Comparison of ENCODE assay signal across 28 cellular contexts in the genomic region with DNA sequence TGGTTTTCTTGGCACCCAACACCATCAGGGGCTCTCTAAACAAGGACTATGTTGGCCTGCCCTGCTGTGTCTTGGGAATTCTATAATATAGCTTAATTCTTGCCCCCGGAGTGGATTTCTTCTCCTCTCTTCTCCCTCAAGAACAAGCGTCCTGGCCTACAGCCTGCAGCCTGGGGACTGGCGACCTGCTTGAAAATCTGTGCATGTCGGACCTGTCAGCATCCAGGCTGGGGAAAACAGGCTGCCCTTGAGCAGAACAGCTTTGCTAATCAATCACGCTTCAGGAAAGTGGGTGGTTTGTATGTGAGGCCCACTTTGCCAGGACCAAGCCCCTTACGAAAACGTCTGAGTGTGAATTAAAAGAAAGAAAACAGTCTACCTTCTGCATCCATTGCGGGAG.
A peak's percentile ranks its signal among the peaks of the same experiment; 100 is the strongest.
DNase-seq lines count a peak whose midpoint lies in the region; ATAC-seq, FAIRE-seq and TF ChIP-seq lines count a peak whose summit lies in the region.
"Had no signal": no experiment of that assay in that cellular context is flagged by ENCODE, and none has a peak within 500 bp of the region (broad histone marks: within the 10 kb centered on the region; RNA-seq: fewer than 3 reads in every experiment).

No MANE protein-coding gene starts in this region.

- no peak for ATAC-seq in activated CD8-positive, alpha-beta memory T cell treated with anti-CD3 and anti-CD28 coated beads, Interleukin-2, amount 10 ng/mL, durations not matched to agents 7 days and 5 days
- ATAC-seq: activated CD4-positive, CD25-positive, alpha-beta regulatory T cell treated with anti-CD3 and anti-CD28 coated beads, Interleukin-2, amount 50 U/mL, for 24 hours; effector memory CD8-positive, alpha-beta T cell; gastroesophageal sphincter; right lobe of liver had no signal

- no peak for TF ChIP-seq CTCF in D721Med (IDR thresholded peaks at IDR 0.05; ENCODE audit: insufficient read depth, missing control alignments)
- no peak for TF ChIP-seq CTCF in nephron progenitor cell (IDR thresholded peaks at IDR 0.05)
- no peak for TF ChIP-seq CTCF in type B pancreatic cell (conservative IDR thresholded peaks at IDR 0.05)

- H3K27me3 Mint-ChIP-seq in activated CD8-positive, alpha-beta memory T cell treated with anti-CD3 and anti-CD28 coated beads, Interleukin-2, amount 10 ng/mL, durations not matched to agents 7 days and 5 days, result no peaks in the 10 kb centered on the region
- no peaks in the 10 kb centered on the region for H3K27me3 Mint-ChIP-seq in activated naive CD8-positive, alpha-beta T cell
- peaks cover 4% of the 10 kb centered on the region for H3K27me3 Mint-ChIP-seq in nephron progenitor cell (ENCODE audit: low read depth, poor library complexity)
- H3K27me3 Mint-ChIP-seq in type B pancreatic cell, result no peaks in the 10 kb centered on the region
- H3K27me3 Mint-ChIP-seq: effector memory CD8-positive, alpha-beta T cell had no signal

- peaks cover 66% of the 10 kb centered on the region for H3K4me1 Mint-ChIP-seq in activated CD8-positive, alpha-beta memory T cell treated with anti-CD3 and anti-CD28 coated beads, Interleukin-2, amount 10 ng/mL, durations not matched to agents 7 days and 5 days
- peaks cover 66% of the 10 kb centered on the region for H3K4me1 Mint-ChIP-seq in activated naive CD8-positive, alpha-beta T cell (ENCODE audit: low read depth)
- peaks cover 41% of the 10 kb centered on the region for H3K4me1 Mint-ChIP-seq in nephron progenitor cell
- peaks cover 6% of the 10 kb centered on the region for H3K4me1 Mint-ChIP-seq in type B pancreatic cell (ENCODE audit: unreplicated experiment)

- DNase-seq in activated CD8-positive, alpha-beta memory T cell treated with anti-CD3 and anti-CD28 coated beads, Interleukin-2, amount 10 ng/mL, durations not matched to agents 7 days and 5 days, result no peak
- DNase-seq in activated CD8-positive, alpha-beta memory T cell treated with anti-CD3 and anti-CD28 coated beads, Interleukin-2, amount 50 U/mL, for 48 hours, result no peak
- no peak for DNase-seq in D721Med (ENCODE audit: insufficient read length, low spot score)
- DNase-seq in nephron progenitor cell, result no peak
- no peak for DNase-seq in type B pancreatic cell (ENCODE audit: extremely low spot score, unreplicated experiment)
- no peak for DNase-seq in frontal cortex (ENCODE audit: low spot score in 2 of 2)
- no peak for DNase-seq in stimulated activated CD4-positive, alpha-beta T cell treated with anti-CD3 and anti-CD28 coated beads, Interleukin-12 subunit alpha, Interleukin-12 subunit beta, amount 100 ng/mL, for 4 hours
- DNase-seq: activated effector memory CD4-positive, alpha-beta T cell treated with anti-CD3 and anti-CD28 coated beads, Interleukin-2, amount 50 U/mL, for 16 hours; Calu3; effector memory CD8-positive, alpha-beta T cell; H7; islet precursor cell; Karpas-422; midbrain; NCI-H1694 treated with DMSO at 0.1 percent for 48 hours; NCI-H2171 treated with DMSO at 0.1 percent for 48 hours; NCI-H524; NK-92 treated with Interleukin-12 subunit alpha and Interleukin-12 subunit beta, amount 100 ng/mL, for 24 hours; PC-9; right lobe of liver; Right ventricle myocardium superior; stomach; transverse colon had no signal

- peak; percentile 38 for FAIRE-seq in D721Med (lab: Jason Lieb, UNC)
- FAIRE-seq in frontal cortex (lab: Jason Lieb, UNC), result no peak
- FAIRE-seq: A204.1, bronchial epithelial cell had no signal

- H3K27ac Mint-ChIP-seq in activated CD8-positive, alpha-beta memory T cell treated with anti-CD3 and anti-CD28 coated beads, Interleukin-2, amount 10 ng/mL, durations not matched to agents 7 days and 5 days, result peak overlapping the region; percentile 66
- peak overlapping the region; percentile 79 for H3K27ac Mint-ChIP-seq in activated naive CD8-positive, alpha-beta T cell
- H3K27ac Mint-ChIP-seq in nephron progenitor cell (peak overlapping the region; percentile 10), type B pancreatic cell (no peak overlapping the region)

- H3K4me3 Mint-ChIP-seq in activated CD8-positive, alpha-beta memory T cell treated with anti-CD3 and anti-CD28 coated beads, Interleukin-2, amount 10 ng/mL, durations not matched to agents 7 days and 5 days, result no peak overlapping the region
- no peak overlapping the region for H3K4me3 Mint-ChIP-seq in activated naive CD8-positive, alpha-beta T cell
- H3K4me3 Mint-ChIP-seq in nephron progenitor cell (no peak overlapping the region), type B pancreatic cell (no peak overlapping the region)
- H3K4me3 Mint-ChIP-seq: effector memory CD8-positive, alpha-beta T cell had no signal

- CTCF ChIA-PET in activated CD8-positive, alpha-beta memory T cell treated with anti-CD3 and anti-CD28 coated beads, Interleukin-2, amount 10 ng/mL, durations not matched to agents 7 days and 5 days (lab: Charles Lee), result interaction anchor here (10.6 kb wide), 1 partner anchor 116 kb away, joined by 83 read pairs; a partner anchor contains a TSS

- no peaks in the 10 kb centered on the region for H3K9me3 Mint-ChIP-seq in activated CD8-positive, alpha-beta memory T cell treated with anti-CD3 and anti-CD28 coated beads, Interleukin-2, amount 10 ng/mL, durations not matched to agents 7 days and 5 days (ENCODE audit: low read depth)
- no peaks in the 10 kb centered on the region for H3K9me3 Mint-ChIP-seq in activated naive CD8-positive, alpha-beta T cell (ENCODE audit: low read depth)
- H3K9me3 Mint-ChIP-seq in nephron progenitor cell, result no peaks in the 10 kb centered on the region
- no peaks in the 10 kb centered on the region for H3K9me3 Mint-ChIP-seq in type B pancreatic cell
- H3K9me3 Mint-ChIP-seq: effector memory CD8-positive, alpha-beta T cell had no signal

- peaks cover 42% of the 10 kb centered on the region for H3K36me3 Mint-ChIP-seq in activated CD8-positive, alpha-beta memory T cell treated with anti-CD3 and anti-CD28 coated beads, Interleukin-2, amount 10 ng/mL, durations not matched to agents 7 days and 5 days
- H3K36me3 Mint-ChIP-seq in activated naive CD8-positive, alpha-beta T cell, result no peaks in the 10 kb centered on the region
- H3K36me3 Mint-ChIP-seq in nephron progenitor cell (ENCODE audit: low read depth), result no peaks in the 10 kb centered on the region
- H3K36me3 Mint-ChIP-seq in type B pancreatic cell, result no peaks in the 10 kb centered on the region
